ENCODE assay signal across 12 cellular contexts in the genomic region with DNA sequence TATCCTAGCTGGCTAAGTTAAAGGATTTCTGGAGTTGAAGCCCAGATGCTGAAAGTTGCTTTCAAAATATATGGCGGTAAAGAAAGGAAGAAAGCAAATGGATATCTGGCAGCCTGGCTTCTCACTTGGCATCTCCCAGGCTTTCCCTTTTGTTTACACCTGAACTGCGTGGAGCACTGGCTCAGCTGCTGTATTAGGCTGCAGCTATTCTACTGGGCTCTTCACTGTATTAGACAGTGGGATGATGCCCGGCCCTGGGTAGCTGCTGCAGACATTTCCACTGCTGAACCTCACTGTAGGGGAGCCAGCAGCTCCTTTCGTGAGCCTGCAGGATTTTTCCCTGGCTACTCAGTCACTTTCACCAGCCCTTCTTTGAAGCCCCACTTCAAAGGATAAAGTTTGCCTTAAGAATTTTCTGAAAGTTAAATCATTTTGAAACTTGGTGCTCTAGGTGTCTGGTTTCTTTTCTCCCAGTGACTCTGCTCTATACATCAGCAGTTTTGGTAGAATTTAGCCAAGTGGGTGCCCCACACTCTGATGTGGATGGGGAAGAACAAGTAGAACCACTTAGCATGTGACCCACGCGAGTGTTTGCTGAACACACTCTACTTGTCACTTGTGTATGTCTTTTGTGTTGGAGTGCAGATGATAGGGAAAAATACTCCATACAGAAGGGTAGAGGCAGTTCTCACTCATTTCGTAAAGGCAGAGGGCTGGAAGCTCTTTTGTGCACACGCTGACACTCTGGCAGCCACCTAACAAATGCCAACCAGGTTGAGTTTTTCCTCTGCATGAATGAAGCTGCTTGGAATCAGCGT. TPM values are rescaled to one million over a fixed set of nuclear protein-coding genes. Genes with fewer than 3 reads are reported as not detected.
DNase-seq lines count a peak whose midpoint lies in the region; ATAC-seq and TF ChIP-seq lines count a peak whose summit lies in the region.
"Had no signal": no experiment of that assay in that cellular context is flagged by ENCODE, and none has a peak within 500 bp of the region (broad histone marks: within the 10 kb centered on the region; RNA-seq: fewer than 3 reads in every experiment).

No MANE protein-coding gene starts in this region.

- peaks cover 39% of the 10 kb centered on the region for H3K36me3 ChIP-seq in thymus (ENCODE audit: control insufficient read depth, insufficient read depth)

- H3K9me3 ChIP-seq in thymus (ENCODE audit: control insufficient read depth), result no peaks in the 10 kb centered on the region

- H3K27ac ChIP-seq in thymus (ENCODE audit: low read depth), result peak overlapping the region; percentile 90

- CTCF ChIA-PET in activated naive CD4-positive, alpha-beta T cell treated with anti-CD3 and anti-CD28 coated beads, Interleukin-2, amount 10 ng/mL, durations not matched to agents 7 days and 5 days (lab: Charles Lee), result interaction anchor here (0.7 to 1.8 kb wide), 5 partner anchors 10 to 251 kb away, joined by 3 to 7 read pairs (median 5); no protein-coding TSS in a partner anchor

- no peaks in the 10 kb centered on the region for H3K27me3 ChIP-seq in thymus (ENCODE audit: control insufficient read depth, insufficient read depth)

- H3K4me3 ChIP-seq in thymus (ENCODE audit: low read length), result peak overlapping the region; percentile 37

- peaks cover 74% of the 10 kb centered on the region for H3K36me3 Mint-ChIP-seq in activated naive CD4-positive, alpha-beta T cell treated with anti-CD3 and anti-CD28 coated beads, Interleukin-2, amount 10 ng/mL, durations not matched to agents 7 days and 5 days
- peaks cover 49% of the 10 kb centered on the region for H3K36me3 Mint-ChIP-seq in endothelial cell (ENCODE audit: low read depth, unreplicated experiment)

- peaks cover 2% of the 10 kb centered on the region for H3K9me3 Mint-ChIP-seq in activated naive CD4-positive, alpha-beta T cell treated with anti-CD3 and anti-CD28 coated beads, Interleukin-2, amount 10 ng/mL, durations not matched to agents 7 days and 5 days
- no peaks in the 10 kb centered on the region for H3K9me3 Mint-ChIP-seq in endothelial cell (ENCODE audit: unreplicated experiment)

- H3K27me3 Mint-ChIP-seq in activated naive CD4-positive, alpha-beta T cell treated with anti-CD3 and anti-CD28 coated beads, Interleukin-2, amount 10 ng/mL, durations not matched to agents 7 days and 5 days, result no peaks in the 10 kb centered on the region
- H3K27me3 Mint-ChIP-seq in endothelial cell (ENCODE audit: unreplicated experiment), result peaks cover 27% of the 10 kb centered on the region

- WGBS in thymus, result 52% methylated on average over 9 of the region's 9 CpGs

- H3K27ac Mint-ChIP-seq in activated naive CD4-positive, alpha-beta T cell treated with anti-CD3 and anti-CD28 coated beads, Interleukin-2, amount 10 ng/mL, durations not matched to agents 7 days and 5 days, result peak overlapping the region; percentile 90
- peak overlapping the region; percentile 22 for H3K27ac Mint-ChIP-seq in endothelial cell (ENCODE audit: unreplicated experiment)

- H3K4me3 Mint-ChIP-seq in activated naive CD4-positive, alpha-beta T cell treated with anti-CD3 and anti-CD28 coated beads, Interleukin-2, amount 10 ng/mL, durations not matched to agents 7 days and 5 days, result peak overlapping the region; percentile 36
- no peak overlapping the region for H3K4me3 Mint-ChIP-seq in endothelial cell (ENCODE audit: unreplicated experiment)

- peaks cover 96% of the 10 kb centered on the region for H3K4me1 Mint-ChIP-seq in activated naive CD4-positive, alpha-beta T cell treated with anti-CD3 and anti-CD28 coated beads, Interleukin-2, amount 10 ng/mL, durations not matched to agents 7 days and 5 days
- peaks cover 55% of the 10 kb centered on the region for H3K4me1 Mint-ChIP-seq in endothelial cell (ENCODE audit: unreplicated experiment)

- no peak for DNase-seq in activated naive CD4-positive, alpha-beta T cell treated with anti-CD3 and anti-CD28 coated beads, Interleukin-2, amount 10 ng/mL, durations not matched to agents 7 days and 5 days
- DNase-seq in activated naive CD4-positive, alpha-beta T cell treated with Interleukin-2 at 50 U/mL for 16 hours, result no peak
- DNase-seq in NCI-H345 (lab: John Stamatoyannopoulos, UW) (peak; percentile 14), endothelial cell (ENCODE audit: low spot score) (no peak), NCI-H2227 treated with DMSO at 0.1 percent for 48 hours (lab: John Stamatoyannopoulos, UW) (no peak)
- DNase-seq: activated CD8-positive, alpha-beta memory T cell treated with anti-CD3 and anti-CD28 coated beads, Interleukin-2, amount 50 U/mL, for 48 hours; cerebellar nuclear complex had no signal

- H3K4me1 ChIP-seq in thymus (ENCODE audit: control insufficient read depth, insufficient read depth, low read length), result peaks cover 75% of the 10 kb centered on the region

- TF ChIP-seq CTCF in endothelial cell (IDR thresholded peaks at IDR 0.05; ENCODE audit: unreplicated experiment), result no peak

- ATAC-seq in GM21717 (IDR thresholded peaks at IDR 0.05; ENCODE audit: unreplicated experiment), result no peak
- no peak for ATAC-seq in GM21619 (IDR thresholded peaks at IDR 0.05; ENCODE audit: unreplicated experiment)

RNA-seq across cellular contexts. Expression of gene C9orf152, which starts 49.9 kb away (rescaled TPM):
- total RNA-seq in endothelial cell (ENCODE audit: unreplicated experiment), result not detected
- polyA plus RNA-seq in thymus, result 0.23 TPM
- total RNA-seq: NCI-H460, posterior vena cava had no signal
